In genomic region chr6:5905431-5906339, GRCh38 we compare ENCODE assay signal across 12 cellular contexts.
DNase-seq lines count a peak whose midpoint lies in the region; ATAC-seq and TF ChIP-seq lines count a peak whose summit lies in the region.
"Had no signal": no experiment of that assay in that cellular context is flagged by ENCODE, and none has a peak within 500 bp of the region (broad histone marks: within the 10 kb centered on the region; RNA-seq: fewer than 3 reads in every experiment).

No MANE protein-coding gene starts in this region.

- peak; percentile 70 for DNase-seq in AG08396 (ENCODE audit: low spot score)
- DNase-seq in RKO (ENCODE audit: low spot score), result peak; percentile 20
- DNase-seq in fibroblast of mammary gland (ENCODE audit: low read depth), result peak; percentile 97
- DNase-seq in osteoblast (ENCODE audit: insufficient read length, low spot score, missing footprints), result peak; percentile 89
- DNase-seq in cerebellum (ENCODE audit: low spot score), result no peak
- no peak for DNase-seq in stimulated activated CD4-positive, alpha-beta T cell treated with anti-CD3 and anti-CD28 coated beads, Interleukin-2, amount 100 ng/mL, for 24 hours
- no peak for DNase-seq in OCI-M2 (lab: John Stamatoyannopoulos, UW; ENCODE audit: unreplicated experiment)
- DNase-seq: activated T-cell treated with anti-CD3 and anti-CD28 coated beads, Interleukin-2, amount 50 U/mL, for 4 hours; COR-L47; OCI-M1 had no signal

- peak overlapping the region; percentile 59 for H3K27ac ChIP-seq in osteoblast (ENCODE audit: low read depth, low read length)
- H3K27ac ChIP-seq: HL-60 had no signal

- H3K4me3 ChIP-seq in fibroblast of mammary gland (ENCODE audit: control insufficient read depth, low read depth, low read length) (no peak overlapping the region), osteoblast (ENCODE audit: insufficient read depth, low read length) (no peak overlapping the region)

- H3K79me2 ChIP-seq in osteoblast (ENCODE audit: insufficient read depth, low read length), result no peaks in the 10 kb centered on the region

- TF ChIP-seq CTCF in fibroblast of mammary gland (conservative IDR thresholded peaks at IDR 0.05; ENCODE audit: control insufficient read depth, insufficient read depth, low read depth, low read length) (no peak), osteoblast (IDR thresholded peaks at IDR 0.05; ENCODE audit: extremely low read depth, low read depth, low read length) (no peak)

- H3K36me3 ChIP-seq in osteoblast (ENCODE audit: insufficient read depth, low read length), result no peaks in the 10 kb centered on the region

- ATAC-seq in HG03469 (IDR thresholded peaks at IDR 0.05; ENCODE audit: unreplicated experiment), result no peak
- ATAC-seq: activated T-cell treated with anti-CD3 and anti-CD28 coated beads, Interleukin-2, amount 50 U/mL, for 4 hours had no signal

- peaks cover 15% of the 10 kb centered on the region for H3K4me1 ChIP-seq in osteoblast (ENCODE audit: insufficient read depth, low read length)

- H2AFZ ChIP-seq in osteoblast (ENCODE audit: low read length), result peak overlapping the region; percentile 70

- H3K27me3 ChIP-seq in osteoblast (ENCODE audit: insufficient read depth, low read length), result no peaks in the 10 kb centered on the region

- H3K4me2 ChIP-seq in osteoblast (ENCODE audit: insufficient read depth, low read length), result peak overlapping the region; percentile 52

- no peaks in the 10 kb centered on the region for H3K9me3 ChIP-seq in osteoblast (ENCODE audit: low read depth, low read length)

- no peaks in the 10 kb centered on the region for H4K20me1 ChIP-seq in osteoblast (ENCODE audit: insufficient read depth, low read length)

Comparison
In these comparisons a context has a peak if more than half of its experiments do, and no peak if none do; other contexts are left out.
1. DNase-seq: peak in AG08396 (single experiment), RKO (single experiment), fibroblast of mammary gland (single experiment) and osteoblast (single experiment); none in cerebellum (single experiment), stimulated activated CD4-positive, alpha-beta T cell treated with anti-CD3 and anti-CD28 coated beads, Interleukin-2, amount 100 ng/mL, for 24 hours (0 of 2) and OCI-M2 (single experiment).